Comparison of ENCODE assay signal across 1 cellular context in the genomic region with DNA sequence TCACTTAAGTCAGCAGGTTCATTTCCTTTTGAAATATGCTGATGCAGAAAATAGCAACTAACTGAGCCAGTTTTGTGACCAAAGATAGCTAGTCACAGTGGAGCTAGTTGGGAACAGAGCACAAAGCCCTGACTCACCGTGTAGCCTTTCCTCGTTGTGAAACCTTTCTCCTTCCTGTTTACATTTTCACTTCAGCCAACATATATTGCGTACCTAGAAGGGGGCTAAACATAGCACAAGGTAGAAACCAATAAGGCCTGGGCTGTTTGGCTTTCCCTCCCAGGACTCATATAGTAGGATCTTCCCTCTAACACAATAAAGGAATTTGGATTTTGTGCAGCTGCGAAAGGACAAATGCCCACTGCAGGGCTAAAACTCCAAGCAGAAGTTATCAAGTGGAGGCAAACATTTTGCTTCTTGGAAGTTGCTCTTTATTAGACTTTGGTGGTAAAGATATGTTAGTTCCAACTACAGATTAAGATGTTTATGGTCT.
TF ChIP-seq lines count a peak whose summit lies in the region.

No MANE protein-coding gene starts in this region.

TF ChIP-seq in HepG2, 621 proteins besides CTCF, POLR2A, EP300 and RAD21 (continued from another document and continues in another):
- TF ChIP-seq, protein P1, sequence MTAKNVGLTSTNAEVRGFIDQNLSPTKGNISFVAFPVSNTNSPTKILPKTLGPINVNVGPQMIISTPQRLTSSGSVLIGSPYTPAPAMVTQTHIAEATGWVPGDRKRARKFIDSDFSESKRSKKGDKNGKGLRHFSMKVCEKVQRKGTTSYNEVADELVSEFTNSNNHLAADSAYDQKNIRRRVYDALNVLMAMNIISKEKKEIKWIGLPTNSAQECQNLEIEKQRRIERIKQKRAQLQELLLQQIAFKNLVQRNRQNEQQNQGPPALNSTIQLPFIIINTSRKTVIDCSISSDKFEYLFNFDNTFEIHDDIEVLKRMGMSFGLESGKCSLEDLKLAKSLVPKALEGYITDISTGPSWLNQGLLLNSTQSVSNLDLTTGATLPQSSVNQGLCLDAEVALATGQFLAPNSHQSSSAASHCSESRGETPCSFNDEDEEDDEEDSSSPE (CRISPR knock-in tag; IDR thresholded peaks at IDR 0.05): peak; percentile 70
- TF ChIP-seq NCOA2 (CRISPR knock-in tag; IDR thresholded peaks at IDR 0.05) (peak; percentile 96), TBX2 (CRISPR knock-in tag; IDR thresholded peaks at IDR 0.05; ENCODE audit: borderline replicate concordance) (peak; percentile 93), TARDBP (CRISPR knock-in tag; IDR thresholded peaks at IDR 0.05) (peak; percentile 81), ZFP36L1 (CRISPR knock-in tag; IDR thresholded peaks at IDR 0.05) (no peak; the same call in 1 of the 2 replicates), PITX1 (CRISPR knock-in tag; IDR thresholded peaks at IDR 0.05) (peak; percentile 42; the same call in 1 of the 2 replicates), KMT2B (CRISPR knock-in tag; IDR thresholded peaks at IDR 0.05) (peak; percentile 73), ZNF501 (CRISPR knock-in tag; IDR thresholded peaks at IDR 0.05) (no peak), IRF2 (CRISPR knock-in tag; IDR thresholded peaks at IDR 0.05) (peak; percentile 97), NR2C2 (CRISPR knock-in tag; IDR thresholded peaks at IDR 0.05; ENCODE audit: borderline replicate concordance) (peak; percentile 60; the same call in 1 of the 2 replicates), SMARCE1 (IDR thresholded peaks at IDR 0.05; ENCODE audit: borderline replicate concordance) (no peak), NFKBIZ (CRISPR knock-in tag; IDR thresholded peaks at IDR 0.05) (peak; percentile 87), KLF16 (CRISPR knock-in tag; IDR thresholded peaks at IDR 0.05) (peak in 1 of 2 experiments; percentile 95; a peak in 2 of 4 replicates), ATAD3A (CRISPR knock-in tag; IDR thresholded peaks at IDR 0.05) (no peak), EHMT2 (IDR thresholded peaks at IDR 0.05; ENCODE audit: borderline replicate concordance, low read depth, low read length) (peak; percentile 42; the same call in 1 of the 2 replicates), ZNF614 (CRISPR knock-in tag; IDR thresholded peaks at IDR 0.05; ENCODE audit: borderline replicate concordance) (peak; percentile 89), ZNF451 (CRISPR knock-in tag; IDR thresholded peaks at IDR 0.05) (peak; percentile 34; the same call in 1 of the 2 replicates), CEBPG (CRISPR knock-in tag; IDR thresholded peaks at IDR 0.05) (peak; percentile 98), KLF9 (CRISPR knock-in tag; IDR thresholded peaks at IDR 0.05; ENCODE audit: low read depth) (0 out of 2 replicates have a peak, but pooled peaks have one; percentile 31), HNF4A (CRISPR knock-in tag; IDR thresholded peaks at IDR 0.05) (peak; percentile 80), TEAD3 (CRISPR knock-in tag; optimal IDR thresholded peaks at IDR 0.05; ENCODE audit: borderline replicate concordance) (peak; percentile 95), ELF1 (CRISPR knock-in tag; IDR thresholded peaks at IDR 0.05) (peak; percentile 80), NFIC (IDR thresholded peaks at IDR 0.05; ENCODE audit: low read length) (peak; percentile 92), SMC3 (IDR thresholded peaks at IDR 0.05; ENCODE audit: low read length) (peak; percentile 38; the same call in 1 of the 2 replicates), ZNF652 (CRISPR knock-in tag; IDR thresholded peaks at IDR 0.05; ENCODE audit: borderline replicate concordance, low read depth) (peak; percentile 37; the same call in 1 of the 2 replicates), RBFOX2 (IDR thresholded peaks at IDR 0.05; ENCODE audit: low read depth, low read length) (peak; percentile 50; the same call in 1 of the 2 replicates)
- TF ChIP-seq, protein P2, sequence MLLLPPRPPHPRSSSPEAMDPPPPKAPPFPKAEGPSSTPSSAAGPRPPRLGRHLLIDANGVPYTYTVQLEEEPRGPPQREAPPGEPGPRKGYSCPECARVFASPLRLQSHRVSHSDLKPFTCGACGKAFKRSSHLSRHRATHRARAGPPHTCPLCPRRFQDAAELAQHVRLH (CRISPR knock-in tag; IDR thresholded peaks at IDR 0.05; ENCODE audit: borderline replicate concordance, low read depth): peak; percentile 73
- TF ChIP-seq, protein P3, sequence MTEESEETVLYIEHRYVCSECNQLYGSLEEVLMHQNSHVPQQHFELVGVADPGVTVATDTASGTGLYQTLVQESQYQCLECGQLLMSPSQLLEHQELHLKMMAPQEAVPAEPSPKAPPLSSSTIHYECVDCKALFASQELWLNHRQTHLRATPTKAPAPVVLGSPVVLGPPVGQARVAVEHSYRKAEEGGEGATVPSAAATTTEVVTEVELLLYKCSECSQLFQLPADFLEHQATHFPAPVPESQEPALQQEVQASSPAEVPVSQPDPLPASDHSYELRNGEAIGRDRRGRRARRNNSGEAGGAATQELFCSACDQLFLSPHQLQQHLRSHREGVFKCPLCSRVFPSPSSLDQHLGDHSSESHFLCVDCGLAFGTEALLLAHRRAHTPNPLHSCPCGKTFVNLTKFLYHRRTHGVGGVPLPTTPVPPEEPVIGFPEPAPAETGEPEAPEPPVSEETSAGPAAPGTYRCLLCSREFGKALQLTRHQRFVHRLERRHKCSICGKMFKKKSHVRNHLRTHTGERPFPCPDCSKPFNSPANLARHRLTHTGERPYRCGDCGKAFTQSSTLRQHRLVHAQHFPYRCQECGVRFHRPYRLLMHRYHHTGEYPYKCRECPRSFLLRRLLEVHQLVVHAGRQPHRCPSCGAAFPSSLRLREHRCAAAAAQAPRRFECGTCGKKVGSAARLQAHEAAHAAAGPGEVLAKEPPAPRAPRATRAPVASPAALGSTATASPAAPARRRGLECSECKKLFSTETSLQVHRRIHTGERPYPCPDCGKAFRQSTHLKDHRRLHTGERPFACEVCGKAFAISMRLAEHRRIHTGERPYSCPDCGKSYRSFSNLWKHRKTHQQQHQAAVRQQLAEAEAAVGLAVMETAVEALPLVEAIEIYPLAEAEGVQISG (CRISPR knock-in tag; IDR thresholded peaks at IDR 0.05): peak; percentile 57
- TF ChIP-seq, protein P4, sequence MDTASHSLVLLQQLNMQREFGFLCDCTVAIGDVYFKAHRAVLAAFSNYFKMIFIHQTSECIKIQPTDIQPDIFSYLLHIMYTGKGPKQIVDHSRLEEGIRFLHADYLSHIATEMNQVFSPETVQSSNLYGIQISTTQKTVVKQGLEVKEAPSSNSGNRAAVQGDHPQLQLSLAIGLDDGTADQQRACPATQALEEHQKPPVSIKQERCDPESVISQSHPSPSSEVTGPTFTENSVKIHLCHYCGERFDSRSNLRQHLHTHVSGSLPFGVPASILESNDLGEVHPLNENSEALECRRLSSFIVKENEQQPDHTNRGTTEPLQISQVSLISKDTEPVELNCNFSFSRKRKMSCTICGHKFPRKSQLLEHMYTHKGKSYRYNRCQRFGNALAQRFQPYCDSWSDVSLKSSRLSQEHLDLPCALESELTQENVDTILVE (CRISPR knock-in tag; IDR thresholded peaks at IDR 0.05): peak; percentile 96
- TF ChIP-seq, protein P5, sequence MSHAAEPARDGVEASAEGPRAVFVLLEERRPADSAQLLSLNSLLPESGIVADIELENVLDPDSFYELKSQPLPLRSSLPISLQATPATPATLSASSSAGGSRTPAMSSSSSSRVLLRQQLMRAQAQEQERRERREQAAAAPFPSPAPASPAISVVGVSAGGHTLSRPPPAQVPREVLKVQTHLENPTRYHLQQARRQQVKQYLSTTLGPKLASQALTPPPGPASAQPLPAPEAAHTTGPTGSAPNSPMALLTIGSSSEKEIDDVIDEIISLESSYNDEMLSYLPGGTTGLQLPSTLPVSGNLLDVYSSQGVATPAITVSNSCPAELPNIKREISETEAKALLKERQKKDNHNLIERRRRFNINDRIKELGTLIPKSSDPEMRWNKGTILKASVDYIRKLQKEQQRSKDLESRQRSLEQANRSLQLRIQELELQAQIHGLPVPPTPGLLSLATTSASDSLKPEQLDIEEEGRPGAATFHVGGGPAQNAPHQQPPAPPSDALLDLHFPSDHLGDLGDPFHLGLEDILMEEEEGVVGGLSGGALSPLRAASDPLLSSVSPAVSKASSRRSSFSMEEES (CRISPR knock-in tag; IDR thresholded peaks at IDR 0.05): peak; percentile 91
- TF ChIP-seq, protein P6, sequence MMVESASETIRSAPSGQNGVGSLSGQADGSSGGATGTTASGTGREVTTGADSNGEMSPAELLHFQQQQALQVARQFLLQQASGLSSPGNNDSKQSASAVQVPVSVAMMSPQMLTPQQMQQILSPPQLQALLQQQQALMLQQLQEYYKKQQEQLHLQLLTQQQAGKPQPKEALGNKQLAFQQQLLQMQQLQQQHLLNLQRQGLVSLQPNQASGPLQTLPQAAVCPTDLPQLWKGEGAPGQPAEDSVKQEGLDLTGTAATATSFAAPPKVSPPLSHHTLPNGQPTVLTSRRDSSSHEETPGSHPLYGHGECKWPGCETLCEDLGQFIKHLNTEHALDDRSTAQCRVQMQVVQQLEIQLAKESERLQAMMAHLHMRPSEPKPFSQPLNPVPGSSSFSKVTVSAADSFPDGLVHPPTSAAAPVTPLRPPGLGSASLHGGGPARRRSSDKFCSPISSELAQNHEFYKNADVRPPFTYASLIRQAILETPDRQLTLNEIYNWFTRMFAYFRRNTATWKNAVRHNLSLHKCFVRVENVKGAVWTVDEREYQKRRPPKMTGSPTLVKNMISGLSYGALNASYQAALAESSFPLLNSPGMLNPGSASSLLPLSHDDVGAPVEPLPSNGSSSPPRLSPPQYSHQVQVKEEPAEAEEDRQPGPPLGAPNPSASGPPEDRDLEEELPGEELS (CRISPR knock-in tag; IDR thresholded peaks at IDR 0.05): peak; percentile 99
- TF ChIP-seq, protein P7, sequence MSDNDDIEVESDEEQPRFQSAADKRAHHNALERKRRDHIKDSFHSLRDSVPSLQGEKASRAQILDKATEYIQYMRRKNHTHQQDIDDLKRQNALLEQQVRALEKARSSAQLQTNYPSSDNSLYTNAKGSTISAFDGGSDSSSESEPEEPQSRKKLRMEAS (IDR thresholded peaks at IDR 0.05): peak; percentile 66
- TF ChIP-seq, protein P8, sequence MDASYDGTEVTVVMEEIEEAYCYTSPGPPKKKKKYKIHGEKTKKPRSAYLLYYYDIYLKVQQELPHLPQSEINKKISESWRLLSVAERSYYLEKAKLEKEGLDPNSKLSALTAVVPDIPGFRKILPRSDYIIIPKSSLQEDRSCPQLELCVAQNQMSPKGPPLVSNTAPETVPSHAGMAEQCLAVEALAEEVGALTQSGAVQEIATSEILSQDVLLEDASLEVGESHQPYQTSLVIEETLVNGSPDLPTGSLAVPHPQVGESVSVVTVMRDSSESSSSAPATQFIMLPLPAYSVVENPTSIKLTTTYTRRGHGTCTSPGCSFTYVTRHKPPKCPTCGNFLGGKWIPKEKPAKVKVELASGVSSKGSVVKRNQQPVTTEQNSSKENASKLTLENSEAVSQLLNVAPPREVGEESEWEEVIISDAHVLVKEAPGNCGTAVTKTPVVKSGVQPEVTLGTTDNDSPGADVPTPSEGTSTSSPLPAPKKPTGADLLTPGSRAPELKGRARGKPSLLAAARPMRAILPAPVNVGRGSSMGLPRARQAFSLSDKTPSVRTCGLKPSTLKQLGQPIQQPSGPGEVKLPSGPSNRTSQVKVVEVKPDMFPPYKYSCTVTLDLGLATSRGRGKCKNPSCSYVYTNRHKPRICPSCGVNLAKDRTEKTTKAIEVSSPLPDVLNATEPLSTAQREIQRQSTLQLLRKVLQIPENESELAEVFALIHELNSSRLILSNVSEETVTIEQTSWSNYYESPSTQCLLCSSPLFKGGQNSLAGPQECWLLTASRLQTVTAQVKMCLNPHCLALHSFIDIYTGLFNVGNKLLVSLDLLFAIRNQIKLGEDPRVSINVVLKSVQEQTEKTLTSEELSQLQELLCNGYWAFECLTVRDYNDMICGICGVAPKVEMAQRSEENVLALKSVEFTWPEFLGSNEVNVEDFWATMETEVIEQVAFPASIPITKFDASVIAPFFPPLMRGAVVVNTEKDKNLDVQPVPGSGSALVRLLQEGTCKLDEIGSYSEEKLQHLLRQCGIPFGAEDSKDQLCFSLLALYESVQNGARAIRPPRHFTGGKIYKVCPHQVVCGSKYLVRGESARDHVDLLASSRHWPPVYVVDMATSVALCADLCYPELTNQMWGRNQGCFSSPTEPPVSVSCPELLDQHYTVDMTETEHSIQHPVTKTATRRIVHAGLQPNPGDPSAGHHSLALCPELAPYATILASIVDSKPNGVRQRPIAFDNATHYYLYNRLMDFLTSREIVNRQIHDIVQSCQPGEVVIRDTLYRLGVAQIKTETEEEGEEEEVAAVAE (CRISPR knock-in tag; IDR thresholded peaks at IDR 0.05; ENCODE audit: borderline replicate concordance): peak; percentile 96
- TF ChIP-seq, protein P9, sequence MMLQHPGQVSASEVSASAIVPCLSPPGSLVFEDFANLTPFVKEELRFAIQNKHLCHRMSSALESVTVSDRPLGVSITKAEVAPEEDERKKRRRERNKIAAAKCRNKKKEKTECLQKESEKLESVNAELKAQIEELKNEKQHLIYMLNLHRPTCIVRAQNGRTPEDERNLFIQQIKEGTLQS (CRISPR knock-in tag; IDR thresholded peaks at IDR 0.05): peak; percentile 88
- TF ChIP-seq, protein P10, sequence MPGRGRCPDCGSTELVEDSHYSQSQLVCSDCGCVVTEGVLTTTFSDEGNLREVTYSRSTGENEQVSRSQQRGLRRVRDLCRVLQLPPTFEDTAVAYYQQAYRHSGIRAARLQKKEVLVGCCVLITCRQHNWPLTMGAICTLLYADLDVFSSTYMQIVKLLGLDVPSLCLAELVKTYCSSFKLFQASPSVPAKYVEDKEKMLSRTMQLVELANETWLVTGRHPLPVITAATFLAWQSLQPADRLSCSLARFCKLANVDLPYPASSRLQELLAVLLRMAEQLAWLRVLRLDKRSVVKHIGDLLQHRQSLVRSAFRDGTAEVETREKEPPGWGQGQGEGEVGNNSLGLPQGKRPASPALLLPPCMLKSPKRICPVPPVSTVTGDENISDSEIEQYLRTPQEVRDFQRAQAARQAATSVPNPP (CRISPR knock-in tag; IDR thresholded peaks at IDR 0.05): 0 out of 2 replicates have a peak, but pooled peaks have one; percentile 59
- TF ChIP-seq, protein P11, sequence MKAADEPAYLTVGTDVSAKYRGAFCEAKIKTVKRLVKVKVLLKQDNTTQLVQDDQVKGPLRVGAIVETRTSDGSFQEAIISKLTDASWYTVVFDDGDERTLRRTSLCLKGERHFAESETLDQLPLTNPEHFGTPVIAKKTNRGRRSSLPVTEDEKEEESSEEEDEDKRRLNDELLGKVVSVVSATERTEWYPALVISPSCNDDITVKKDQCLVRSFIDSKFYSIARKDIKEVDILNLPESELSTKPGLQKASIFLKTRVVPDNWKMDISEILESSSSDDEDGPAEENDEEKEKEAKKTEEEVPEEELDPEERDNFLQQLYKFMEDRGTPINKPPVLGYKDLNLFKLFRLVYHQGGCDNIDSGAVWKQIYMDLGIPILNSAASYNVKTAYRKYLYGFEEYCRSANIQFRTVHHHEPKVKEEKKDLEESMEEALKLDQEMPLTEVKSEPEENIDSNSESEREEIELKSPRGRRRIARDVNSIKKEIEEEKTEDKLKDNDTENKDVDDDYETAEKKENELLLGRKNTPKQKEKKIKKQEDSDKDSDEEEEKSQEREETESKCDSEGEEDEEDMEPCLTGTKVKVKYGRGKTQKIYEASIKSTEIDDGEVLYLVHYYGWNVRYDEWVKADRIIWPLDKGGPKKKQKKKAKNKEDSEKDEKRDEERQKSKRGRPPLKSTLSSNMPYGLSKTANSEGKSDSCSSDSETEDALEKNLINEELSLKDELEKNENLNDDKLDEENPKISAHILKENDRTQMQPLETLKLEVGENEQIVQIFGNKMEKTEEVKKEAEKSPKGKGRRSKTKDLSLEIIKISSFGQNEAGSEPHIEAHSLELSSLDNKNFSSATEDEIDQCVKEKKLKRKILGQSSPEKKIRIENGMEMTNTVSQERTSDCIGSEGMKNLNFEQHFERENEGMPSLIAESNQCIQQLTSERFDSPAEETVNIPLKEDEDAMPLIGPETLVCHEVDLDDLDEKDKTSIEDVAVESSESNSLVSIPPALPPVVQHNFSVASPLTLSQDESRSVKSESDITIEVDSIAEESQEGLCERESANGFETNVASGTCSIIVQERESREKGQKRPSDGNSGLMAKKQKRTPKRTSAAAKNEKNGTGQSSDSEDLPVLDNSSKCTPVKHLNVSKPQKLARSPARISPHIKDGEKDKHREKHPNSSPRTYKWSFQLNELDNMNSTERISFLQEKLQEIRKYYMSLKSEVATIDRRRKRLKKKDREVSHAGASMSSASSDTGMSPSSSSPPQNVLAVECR (CRISPR knock-in tag; IDR thresholded peaks at IDR 0.05; ENCODE audit: borderline replicate concordance): peak; percentile 69; the same call in 1 of the 2 replicates
